Comparison of ENCODE assay signal across 9 cellular contexts in genomic region chr6:87925373-87926060, GRCh38.
DNase-seq lines count a peak whose midpoint lies in the region; ATAC-seq and FAIRE-seq lines count a peak whose summit lies in the region.
"Had no signal": no experiment of that assay in that cellular context is flagged by ENCODE, and none has a peak within 500 bp of the region (broad histone marks: within the 10 kb centered on the region; RNA-seq: fewer than 3 reads in every experiment).

No MANE protein-coding gene starts in this region.

- DNase-seq in lung microvascular endothelial cell (ENCODE audit: low read depth in 2 of 2) (peak; percentile 39 to 51), urothelium cell line (ENCODE audit: low spot score) (no peak), NCI-H187 (lab: John Stamatoyannopoulos, UW) (no peak), iPS-NIHi11 (ENCODE audit: low spot score) (no peak), dedifferentiated amniotic fluid mesenchymal stem cell (ENCODE audit: extremely low spot score) (no peak)
- DNase-seq: SIG-M5 had no signal

- ATAC-seq in GM18861 (IDR thresholded peaks at IDR 0.05; ENCODE audit: unreplicated experiment) = peak; percentile 38
- peak; percentile 50 for ATAC-seq in GM21619 (IDR thresholded peaks at IDR 0.05; ENCODE audit: unreplicated experiment)
- peak; percentile 32 for ATAC-seq in HG03558 (IDR thresholded peaks at IDR 0.05; ENCODE audit: extremely low read depth, unreplicated experiment)

- FAIRE-seq in urothelium cell line (lab: Jason Lieb, UNC) = no peak

Comparison
In these comparisons a context has a peak if more than half of its experiments do, and no peak if none do; other contexts are left out.
1. DNase-seq: peak in lung microvascular endothelial cell (2 of 2); none in urothelium cell line (single experiment), NCI-H187 (0 of 2), iPS-NIHi11 (single experiment) and dedifferentiated amniotic fluid mesenchymal stem cell (single experiment).
2. Peak in every context shown above with its lines, with median percentiles within 50 percentile points of each other: ATAC-seq.